ENCODE assay signal across 1 cellular context in the genomic region with DNA sequence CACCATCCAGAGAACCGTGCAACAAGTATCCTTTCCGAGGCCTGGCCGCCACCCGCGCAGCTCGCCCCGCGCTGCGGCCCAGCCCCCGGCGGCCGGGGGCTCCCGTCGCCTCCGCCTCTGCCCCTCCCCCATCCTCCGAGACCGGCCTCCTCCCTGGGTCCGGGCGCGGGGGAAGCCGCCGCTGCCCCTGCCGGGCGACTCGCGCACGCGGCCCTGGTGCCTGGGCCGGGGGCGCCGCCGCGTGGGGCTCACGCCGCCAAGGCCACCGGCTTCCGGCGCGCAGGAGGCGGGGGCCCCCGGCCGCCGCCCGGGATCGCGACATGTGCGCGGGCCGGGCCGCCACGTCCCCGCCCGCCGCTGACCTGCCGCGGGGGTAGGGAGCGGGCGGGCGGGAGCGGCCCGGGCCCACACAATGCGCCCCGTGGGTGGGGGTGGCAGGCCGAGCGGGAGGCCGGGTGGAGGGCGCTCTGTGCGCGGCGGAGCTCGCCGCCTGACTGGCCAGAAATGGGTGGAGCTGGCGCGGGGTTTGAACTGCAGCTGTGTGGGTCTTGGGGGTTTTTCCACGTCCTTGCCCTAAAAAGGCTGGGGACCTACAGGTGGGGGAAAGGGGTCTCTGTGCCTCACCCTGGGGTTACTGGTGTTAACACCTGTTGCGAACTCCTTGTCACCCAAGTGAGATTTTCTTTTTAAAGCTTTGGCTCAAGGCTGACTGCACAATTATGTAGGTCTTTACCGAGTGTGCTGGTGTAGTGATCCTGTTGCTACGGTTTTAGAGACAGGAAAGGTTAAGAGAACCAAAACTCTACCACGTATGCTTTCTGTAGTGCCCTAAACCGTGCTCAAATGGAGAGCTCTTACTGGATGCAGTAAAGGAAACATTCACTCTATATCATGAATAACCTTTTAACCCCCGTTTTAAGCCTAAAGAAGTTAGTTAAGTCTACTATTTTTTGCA.
TF ChIP-seq lines count a peak whose summit lies in the region.

No MANE protein-coding gene starts in this region.

TF ChIP-seq in neural cell, 6 proteins besides CTCF, POLR2A, EP300 and RAD21 (continued from another document):
- TF ChIP-seq EZH2 (IDR thresholded peaks at IDR 0.05; ENCODE audit: borderline replicate concordance, insufficient read depth, low read length, poor library complexity, severe bottlenecking): no peak
- TF ChIP-seq MXI1 (conservative IDR thresholded peaks at IDR 0.05; ENCODE audit: poor library complexity, severe bottlenecking): peak; percentile 26
- no peak for TF ChIP-seq POLR2AphosphoS5 (IDR thresholded peaks at IDR 0.05)
- no peak for TF ChIP-seq TAF1 (IDR thresholded peaks at IDR 0.05; ENCODE audit: low read depth)
- TF ChIP-seq SMC3 (conservative IDR thresholded peaks at IDR 0.05; ENCODE audit: poor library complexity): no peak
TF ChIP-seq in neural cell: peak in this region for 1.
